In genomic region chr11:66408488-66409214, GRCh38 we compare ENCODE assay signal across 9 cellular contexts. TPM values are rescaled to one million over a fixed set of nuclear protein-coding genes. Genes with fewer than 3 reads are reported as not detected.
DNase-seq lines count a peak whose midpoint lies in the region; ATAC-seq, FAIRE-seq and TF ChIP-seq lines count a peak whose summit lies in the region.
"Had no signal": no experiment of that assay in that cellular context is flagged by ENCODE, and none has a peak within 500 bp of the region (broad histone marks: within the 10 kb centered on the region; RNA-seq: fewer than 3 reads in every experiment).

No MANE protein-coding gene starts in this region.

- TF ChIP-seq CTCF in WTC11 (IDR thresholded peaks at IDR 0.05): peak; percentile 99
- peak; percentile 99 for TF ChIP-seq CTCF in bronchial epithelial cell (IDR thresholded peaks at IDR 0.05; ENCODE audit: insufficient read depth, low read length, severe bottlenecking)
- TF ChIP-seq CTCF in spleen (IDR thresholded peaks at IDR 0.05 in 8 of 11, conservative IDR thresholded peaks at IDR 0.05 in 3 of 11): peak; percentile 99 to 100 (median 100)

- H3K27ac ChIP-seq in spleen: peak overlapping the region in 1 of 8 donors; percentile 26

- no peak for TF ChIP-seq POLR2A in spleen (IDR thresholded peaks at IDR 0.05)

- H3K36me3 Mint-ChIP-seq in WTC11: no peaks in the 10 kb centered on the region

- 0 to 1% (median 0%) methylated on average over 38 to 63 of the region's 63 CpGs for WGBS in spleen, 5 donors

- intact Hi-C loops in spleen (cut with DNase I; ENCODE audit: low total_unique reads): loop anchor here (5.0 kb wide), 1 partner anchor 269 kb away; the partner anchor contains the start of gene RBM4B

- ATAC-seq in HG02885 (IDR thresholded peaks at IDR 0.05; ENCODE audit: poor library complexity, unreplicated experiment) (peak; percentile 74), WTC11 (peak; percentile 76), GM19324 (IDR thresholded peaks at IDR 0.05; ENCODE audit: low FRiP score, unreplicated experiment) (no peak)

- H3K4me1 Mint-ChIP-seq in WTC11: peaks cover 10% of the 10 kb centered on the region

- H3K4me3 Mint-ChIP-seq in WTC11: peak overlapping the region; percentile 66

- peak; percentile 60 for FAIRE-seq in bronchial epithelial cell (lab: Jason Lieb, UNC)

- H3K4me3 ChIP-seq in bronchial epithelial cell (ENCODE audit: low read depth, low read length) (peak overlapping the region; percentile 26), spleen (peak overlapping the region; percentile 3 to 63 (median 36))

- CTCF ChIA-PET in WTC11 (lab: Charles Lee): interaction anchor here (0.7 to 4.1 kb wide), 21 partner anchors 8 to 269 kb away, joined by 3 to 51 read pairs (median 6); partner anchors contain the start of genes ACTN3, DPP3, MRPL11 and NPAS4

- H3K4me1 ChIP-seq in spleen: peaks cover 5 to 16% (median 10%) of the 10 kb centered on the region in 6 donors

- H3K27me3 Mint-ChIP-seq in WTC11 (ENCODE audit: low read depth): peaks cover 34% of the 10 kb centered on the region

- DNase-seq in DMS53 (lab: John Stamatoyannopoulos, UW): peak; percentile 94
- DNase-seq in NCI-H226: peak; percentile 85
- DNase-seq in WTC11 (ENCODE audit: low spot score): peak; percentile 97
- peak; percentile 67 for DNase-seq in bronchial epithelial cell (ENCODE audit: low read depth)
- peak; percentile 93 for DNase-seq in inferior parietal cortex (ENCODE audit: extremely low spot score)
- DNase-seq in spleen: peak; percentile 97

- H3K36me3 ChIP-seq in bronchial epithelial cell (ENCODE audit: control insufficient read depth, insufficient read depth, low read length) (no peaks in the 10 kb centered on the region), spleen (no peaks in the 10 kb centered on the region)

- peaks cover 14% of the 10 kb centered on the region for H3K27me3 ChIP-seq in bronchial epithelial cell (ENCODE audit: control insufficient read depth, insufficient read depth, low read length)
- peaks cover 0 to 77% (median 21%) of the 10 kb centered on the region in 7 donors for H3K27me3 ChIP-seq in spleen (replicated peaks in 1 of 7)

- H3K9me3 Mint-ChIP-seq in WTC11: no peaks in the 10 kb centered on the region

- no peaks in the 10 kb centered on the region for H3K9me3 ChIP-seq in spleen

- H3K27ac Mint-ChIP-seq in WTC11: no peak overlapping the region

- POLR2A ChIA-PET in WTC11 (lab: Charles Lee): interaction anchor here (0.6 to 1.5 kb wide), 5 partner anchors 9 to 270 kb away, joined by 3 to 9 read pairs (median 3); partner anchors contain the start of genes DPP3 and NPAS4

TF ChIP-seq in WTC11, 78 proteins besides CTCF, POLR2A, EP300 and RAD21 (continues in another document):
- 0 out of 2 replicates have a peak, but pooled peaks have one; percentile 26 for TF ChIP-seq TEAD4 (CRISPR knock-in tag; IDR thresholded peaks at IDR 0.05)
- TF ChIP-seq ZMAT4 (CRISPR knock-in tag; IDR thresholded peaks at IDR 0.05): no peak
- TF ChIP-seq CREB1 (CRISPR knock-in tag; IDR thresholded peaks at IDR 0.05): no peak
- TF ChIP-seq FOXK1 (CRISPR knock-in tag; IDR thresholded peaks at IDR 0.05): 0 out of 2 replicates have a peak, but pooled peaks have one; percentile 47
- TF ChIP-seq EMX1 (CRISPR knock-in tag; IDR thresholded peaks at IDR 0.05): no peak
- TF ChIP-seq AR (CRISPR knock-in tag; IDR thresholded peaks at IDR 0.05): no peak
- TF ChIP-seq ZNF396 (CRISPR knock-in tag; IDR thresholded peaks at IDR 0.05; ENCODE audit: borderline replicate concordance): no peak
- no peak for TF ChIP-seq TP53 (CRISPR knock-in tag; IDR thresholded peaks at IDR 0.05)
- 0 out of 2 replicates have a peak, but pooled peaks have one; percentile 36 for TF ChIP-seq ARID4B (CRISPR knock-in tag; IDR thresholded peaks at IDR 0.05; ENCODE audit: borderline replicate concordance)
- TF ChIP-seq MYBL2 (CRISPR knock-in tag; IDR thresholded peaks at IDR 0.05): 0 out of 2 replicates have a peak, but pooled peaks have one; percentile 24
- 0 out of 2 replicates have a peak, but pooled peaks have one; percentile 37 for TF ChIP-seq CREM (CRISPR knock-in tag; IDR thresholded peaks at IDR 0.05)
- TF ChIP-seq ZNF425 (CRISPR knock-in tag; conservative IDR thresholded peaks at IDR 0.05): no peak
- no peak for TF ChIP-seq SOX15 (CRISPR knock-in tag; IDR thresholded peaks at IDR 0.05)

RNA-seq across cellular contexts. Expression of gene NPAS4, which starts 12.2 kb away (rescaled TPM):
- total RNA-seq in WTC11 (2021) (0.27 to 0.79 TPM (median 0.44 TPM) in 3 replicates), bronchial epithelial cell (not detected in 2 replicates), spleen (under 1 TPM in 2 of 7 donors, not detected in 5; 0.25 to 0.72 TPM)
- under 1 TPM in 2 of 3 donors, not detected in 1; 0.11 to 0.22 TPM for polyA plus RNA-seq in spleen
- total RNA-seq: subcutaneous adipose tissue had no signal

RNA-seq across cellular contexts. Expression of gene MRPL11, which starts 30.0 kb away (rescaled TPM):
- total RNA-seq in WTC11 (2021) (131 to 137 TPM (median 135 TPM) in 3 replicates), bronchial epithelial cell (38.5 and 43.7 TPM in 2 replicates), spleen (10 to 100 TPM; 25.5 to 41.2 (median 32.6) TPM)
- 10 to 100 TPM; 60.3 to 87.1 (median 72.7) TPM for polyA plus RNA-seq in spleen

RNA-seq across cellular contexts. Expression of gene SLC29A2, which starts 37.1 kb away (rescaled TPM):
- total RNA-seq in WTC11 (2021) (30.2 to 36.6 TPM (median 35.3 TPM) in 3 replicates), bronchial epithelial cell (1.9 and 2.1 TPM in 2 replicates), spleen (1 to 10 TPM; 1.9 to 5.0 (median 4.0) TPM)
- polyA plus RNA-seq in spleen: 1 to 10 TPM; 4.8 to 8.4 (median 7.4) TPM

RNA-seq across cellular contexts. Expression of gene PELI3, which starts 58.1 kb away (rescaled TPM):
- 6.7 to 7.8 TPM (median 6.8 TPM) in 3 replicates for total RNA-seq in WTC11 (2021)
- 10.4 and 11.6 TPM in 2 replicates for total RNA-seq in bronchial epithelial cell
- total RNA-seq in spleen: 10 to 100 TPM in 5 of 7 donors, 1 to 10 TPM in 2; 4.9 to 14.6 (median 10.7) TPM
- 1 to 10 TPM; 2.4 to 6.4 (median 2.7) TPM for polyA plus RNA-seq in spleen
